ENCODE assay signal across 1 cellular context in genomic region chr5:76500633-76501393, GRCh38.
A peak's percentile ranks its signal among the peaks of the same experiment; 100 is the strongest.
TF ChIP-seq lines count a peak whose summit lies in the region.

No MANE protein-coding gene starts in this region.

TF ChIP-seq in HEK293, 187 proteins besides CTCF, POLR2A, EP300 and RAD21 (continued from another document and continues in another):
- TF ChIP-seq ZBTB26 (tag by site-specific recombination; optimal IDR thresholded peaks at IDR 0.05) (no peak), ZNF629 (tag by site-specific recombination; IDR thresholded peaks at IDR 0.05) (peak; percentile 76), ZNF670 (tag by site-specific recombination; IDR thresholded peaks at IDR 0.05; ENCODE audit: low read depth) (no peak), ZNF280C (tag by site-specific recombination; IDR thresholded peaks at IDR 0.05) (no peak), ZNF704 (tag by site-specific recombination; IDR thresholded peaks at IDR 0.05) (no peak), ZBTB17 (tag by site-specific recombination; IDR thresholded peaks at IDR 0.05) (no peak), PRDM2 (tag by site-specific recombination; IDR thresholded peaks at IDR 0.05; ENCODE audit: borderline replicate concordance) (no peak), OSR2 (tag by site-specific recombination; IDR thresholded peaks at IDR 0.05) (peak; percentile 63; the same call in 1 of the 2 replicates), ZNF514 (tag by site-specific recombination; IDR thresholded peaks at IDR 0.05) (no peak), ZNF169 (tag by site-specific recombination; IDR thresholded peaks at IDR 0.05) (no peak), ZBTB8A (tag by site-specific recombination; IDR thresholded peaks at IDR 0.05) (0 out of 2 replicates have a peak, but pooled peaks have one; percentile 21), ZFP41 (tag by site-specific recombination; IDR thresholded peaks at IDR 0.05; ENCODE audit: borderline replicate concordance) (no peak), ZNF23 (tag by site-specific recombination; IDR thresholded peaks at IDR 0.05; ENCODE audit: borderline replicate concordance) (no peak), ZSCAN4 (tag by site-specific recombination; IDR thresholded peaks at IDR 0.05) (no peak), ZFP3 (tag by site-specific recombination; IDR thresholded peaks at IDR 0.05; ENCODE audit: low read depth) (no peak), PRDM10 (tag by site-specific recombination; IDR thresholded peaks at IDR 0.05) (no peak), ZBTB21 (tag by site-specific recombination; IDR thresholded peaks at IDR 0.05) (peak; percentile 37; the same call in 1 of the 2 replicates), ZNF221 (tag by site-specific recombination; IDR thresholded peaks at IDR 0.05; ENCODE audit: borderline replicate concordance) (no peak), ZNF549 (tag by site-specific recombination; IDR thresholded peaks at IDR 0.05) (no peak), KLF10 (tag by site-specific recombination; IDR thresholded peaks at IDR 0.05) (no peak), ZNF624 (tag by site-specific recombination; IDR thresholded peaks at IDR 0.05) (no peak), HIC1 (tag by site-specific recombination; IDR thresholded peaks at IDR 0.05) (no peak), ZNF600 (tag by site-specific recombination; IDR thresholded peaks at IDR 0.05) (0 out of 2 replicates have a peak, but pooled peaks have one; percentile 13), PBX3 (CRISPR knock-in tag; IDR thresholded peaks at IDR 0.05) (no peak), ZNF610 (tag by site-specific recombination; IDR thresholded peaks at IDR 0.05; ENCODE audit: borderline replicate concordance) (no peak), GLI4 (tag by site-specific recombination; IDR thresholded peaks at IDR 0.05) (no peak), ZNF302 (tag by site-specific recombination; IDR thresholded peaks at IDR 0.05; ENCODE audit: low read depth) (no peak), SP2 (tag by site-specific recombination; IDR thresholded peaks at IDR 0.05) (no peak), ZNF37A (tag by site-specific recombination; IDR thresholded peaks at IDR 0.05) (no peak), PATZ1 (tag by site-specific recombination; IDR thresholded peaks at IDR 0.05) (no peak), ZNF449 (tag by site-specific recombination; IDR thresholded peaks at IDR 0.05) (no peak), ZNF121 (tag by site-specific recombination; IDR thresholded peaks at IDR 0.05) (no peak), ZNF785 (tag by site-specific recombination; IDR thresholded peaks at IDR 0.05) (no peak), MYNN (tag by site-specific recombination; IDR thresholded peaks at IDR 0.05; ENCODE audit: borderline replicate concordance) (no peak), GLIS1 (tag by site-specific recombination; IDR thresholded peaks at IDR 0.05) (no peak)
